Comparison of ENCODE assay signal across 13 cellular contexts in the genomic region with DNA sequence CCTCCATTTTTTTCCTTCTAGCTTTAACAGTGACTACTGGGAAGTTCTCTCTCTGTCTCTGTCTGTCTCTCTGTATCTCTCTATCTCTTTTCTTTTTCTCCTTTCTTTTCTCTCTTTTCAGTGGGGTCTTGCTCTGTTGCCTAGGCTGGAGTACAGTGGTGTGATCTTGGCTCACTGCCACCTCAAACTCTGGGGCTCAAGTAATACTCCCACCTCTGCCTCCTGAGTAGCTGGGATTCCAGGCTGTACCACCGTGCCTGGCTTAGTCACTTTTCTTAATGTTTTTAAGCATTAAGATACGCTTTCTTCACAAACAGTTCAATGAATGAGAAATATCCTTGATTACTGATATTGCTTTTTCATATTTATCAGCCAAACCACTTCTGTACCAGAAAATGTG.
"Had no signal": no experiment of that assay in that cellular context is flagged by ENCODE, and none has a peak within 500 bp of the region (broad histone marks: within the 10 kb centered on the region; RNA-seq: fewer than 3 reads in every experiment).

No MANE protein-coding gene starts in this region.

- H3K4me1 Mint-ChIP-seq: activated CD4-positive, alpha-beta T cell treated with anti-CD3 and anti-CD28 coated beads for 36 hours; activated naive CD8-positive, alpha-beta T cell treated with anti-CD3 and anti-CD28 coated beads, Interleukin-2, amount 10 ng/mL, durations not matched to agents 7 days and 5 days; stimulated activated naive CD8-positive, alpha-beta T cell treated with anti-CD3 and anti-CD28 coated beads, Interleukin-15, amount 100 ng/mL, for 72 hours had no signal

- H3K27ac ChIP-seq: cardiac muscle cell, gastroesophageal sphincter had no signal

- H3K27me3 ChIP-seq: cardiac muscle cell, gastroesophageal sphincter had no signal

- H3K4me3 ChIP-seq: cardiac muscle cell, gastroesophageal sphincter, lung had no signal

- ATAC-seq: activated CD4-positive, alpha-beta T cell treated with anti-CD3 and anti-CD28 coated beads for 36 hours; activated CD8-positive, alpha-beta T cell treated with anti-CD3 and anti-CD28 coated beads for 36 hours; gastroesophageal sphincter; left cardiac atrium; natural killer cell treated with Interleukin-12 subunit alpha and Interleukin-12 subunit beta and Interleukin-15 and Interleukin-18, amount 100 ng/mL, for 72 hours; stimulated activated naive CD8-positive, alpha-beta T cell treated with anti-CD3 and anti-CD28 coated beads, Interleukin-15, amount 100 ng/mL, for 72 hours had no signal

- H3K36me3 Mint-ChIP-seq: natural killer cell treated with Interleukin-12 subunit alpha and Interleukin-12 subunit beta and Interleukin-15 and Interleukin-18, amount 100 ng/mL, for 72 hours had no signal

- H3K27ac Mint-ChIP-seq: activated CD4-positive, alpha-beta T cell treated with anti-CD3 and anti-CD28 coated beads for 36 hours; activated CD8-positive, alpha-beta T cell treated with anti-CD3 and anti-CD28 coated beads for 36 hours; activated naive CD8-positive, alpha-beta T cell treated with anti-CD3 and anti-CD28 coated beads, Interleukin-2, amount 10 ng/mL, durations not matched to agents 7 days and 5 days; natural killer cell treated with Interleukin-12 subunit alpha and Interleukin-12 subunit beta and Interleukin-15 and Interleukin-18, amount 100 ng/mL, for 72 hours; stimulated activated naive CD8-positive, alpha-beta T cell treated with anti-CD3 and anti-CD28 coated beads, Interleukin-15, amount 100 ng/mL, for 72 hours had no signal

- H3K4me3 Mint-ChIP-seq: activated CD4-positive, alpha-beta T cell treated with anti-CD3 and anti-CD28 coated beads for 36 hours; activated CD8-positive, alpha-beta T cell treated with anti-CD3 and anti-CD28 coated beads for 36 hours; activated naive CD8-positive, alpha-beta T cell treated with anti-CD3 and anti-CD28 coated beads, Interleukin-2, amount 10 ng/mL, durations not matched to agents 7 days and 5 days; natural killer cell treated with Interleukin-12 subunit alpha and Interleukin-12 subunit beta and Interleukin-15 and Interleukin-18, amount 100 ng/mL, for 72 hours; stimulated activated naive CD8-positive, alpha-beta T cell treated with anti-CD3 and anti-CD28 coated beads, Interleukin-15, amount 100 ng/mL, for 72 hours had no signal

- H3K27me3 Mint-ChIP-seq: activated CD4-positive, alpha-beta T cell treated with anti-CD3 and anti-CD28 coated beads for 36 hours; activated CD8-positive, alpha-beta T cell treated with anti-CD3 and anti-CD28 coated beads for 36 hours; activated naive CD8-positive, alpha-beta T cell treated with anti-CD3 and anti-CD28 coated beads, Interleukin-2, amount 10 ng/mL, durations not matched to agents 7 days and 5 days; natural killer cell treated with Interleukin-12 subunit alpha and Interleukin-12 subunit beta and Interleukin-15 and Interleukin-18, amount 100 ng/mL, for 72 hours; stimulated activated naive CD8-positive, alpha-beta T cell treated with anti-CD3 and anti-CD28 coated beads, Interleukin-15, amount 100 ng/mL, for 72 hours had no signal

- H3K9me3 ChIP-seq: gastroesophageal sphincter had no signal

- H3K9me3 Mint-ChIP-seq: activated CD8-positive, alpha-beta T cell treated with anti-CD3 and anti-CD28 coated beads for 36 hours; activated naive CD8-positive, alpha-beta T cell treated with anti-CD3 and anti-CD28 coated beads, Interleukin-2, amount 10 ng/mL, durations not matched to agents 7 days and 5 days; natural killer cell treated with Interleukin-12 subunit alpha and Interleukin-12 subunit beta and Interleukin-15 and Interleukin-18, amount 100 ng/mL, for 72 hours; stimulated activated naive CD8-positive, alpha-beta T cell treated with anti-CD3 and anti-CD28 coated beads, Interleukin-15, amount 100 ng/mL, for 72 hours had no signal

- DNase-seq: activated CD4-positive, alpha-beta T cell treated with anti-CD3 and anti-CD28 coated beads for 36 hours; activated CD8-positive, alpha-beta memory T cell treated with anti-CD3 and anti-CD28 coated beads, Interleukin-2, amount 50 U/mL, for 48 hours; activated CD8-positive, alpha-beta T cell treated with anti-CD3 and anti-CD28 coated beads for 36 hours; activated naive CD8-positive, alpha-beta T cell treated with anti-CD3 and anti-CD28 coated beads, Interleukin-2, amount 10 ng/mL, durations not matched to agents 7 days and 5 days; aorta; left cardiac atrium; stimulated activated CD4-positive, alpha-beta T cell treated with anti-CD3 and anti-CD28 coated beads, Interleukin-4, amount 100 ng/mL, for 1 hour; stimulated activated naive CD8-positive, alpha-beta T cell treated with anti-CD3 and anti-CD28 coated beads, Interleukin-15, amount 100 ng/mL, for 72 hours; T1000 had no signal
